Comparison of ENCODE assay signal across 16 cellular contexts in the genomic region with DNA sequence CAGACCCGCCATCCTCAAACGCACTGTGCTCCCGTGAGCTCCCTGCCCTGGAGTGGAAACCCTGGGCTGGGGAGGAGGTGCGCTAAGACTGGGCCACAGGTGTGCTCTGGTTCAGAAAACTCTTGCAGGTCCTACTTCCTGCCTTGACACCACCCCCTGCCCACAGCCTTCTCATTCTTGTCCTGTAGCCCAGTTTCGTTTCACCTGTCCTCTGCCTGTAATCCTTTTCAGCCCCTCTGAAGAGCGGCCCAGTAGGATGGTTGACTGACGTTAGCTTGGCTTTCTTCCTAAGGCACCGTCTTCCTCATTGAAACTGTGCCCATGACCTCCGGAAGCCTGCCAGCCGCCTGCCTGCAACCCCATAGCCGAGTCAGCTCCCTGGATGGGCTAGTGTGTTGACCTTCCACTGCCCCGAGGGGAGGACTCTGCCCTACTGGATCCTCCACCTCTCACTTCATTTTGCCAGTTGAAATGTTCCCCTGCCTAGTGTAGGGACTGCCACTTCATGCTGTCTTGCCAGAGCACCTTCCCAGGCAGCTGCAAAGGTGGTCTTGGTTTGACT.
"Had no signal": no experiment of that assay in that cellular context is flagged by ENCODE, and none has a peak within 500 bp of the region (broad histone marks: within the 10 kb centered on the region; RNA-seq: fewer than 3 reads in every experiment).

No MANE protein-coding gene starts in this region.

- H3K9me3 ChIP-seq: esophagus muscularis mucosa, lower lobe of right lung, tibial nerve had no signal

- H3K4me2 ChIP-seq: hepatocyte had no signal

- H3K36me3 ChIP-seq: cardiac muscle cell, esophagus muscularis mucosa, lower lobe of right lung, tibial nerve had no signal

- H3K4me3 ChIP-seq: cardiac muscle cell, esophagus muscularis mucosa, hepatocyte, lower lobe of right lung, tibial nerve had no signal

- H3K27me3 ChIP-seq: cardiac muscle cell, esophagus muscularis mucosa, hepatocyte, tibial nerve had no signal

- DNase-seq: activated CD4-positive, CD25-positive, alpha-beta regulatory T cell treated with anti-CD3 and anti-CD28 coated beads, Interleukin-2, amount 50 U/mL, for 72 hours; activated gamma-delta T cell; activated T-cell treated with anti-CD3 and anti-CD28 coated beads, Interleukin-2, amount 50 U/mL, for 72 hours; effector memory CD4-positive, alpha-beta T cell; lower lobe of right lung; natural killer cell; stimulated activated CD4-positive, alpha-beta T cell treated with anti-CD3 and anti-CD28 coated beads, Interleukin-12 subunit alpha, Interleukin-12 subunit beta, amount 100 ng/mL, for 4 hours; stimulated activated CD4-positive, alpha-beta T cell treated with anti-CD3 and anti-CD28 coated beads, Interleukin-1b, Interleukin-23, amount 100 ng/mL, for 48 hours; stimulated activated CD8-positive, alpha-beta memory T cell treated with anti-CD3 and anti-CD28 coated beads, Interleukin-4, amount 100 ng/mL, for 48 hours; stimulated activated naive CD4-positive, alpha-beta T cell; T-helper 17 cell had no signal

- ATAC-seq: activated T-cell treated with anti-CD3 and anti-CD28 coated beads, Interleukin-2, amount 50 U/mL, for 72 hours; lower lobe of right lung; natural killer cell; T-helper 17 cell had no signal

- H3K27ac ChIP-seq: cardiac muscle cell, esophagus muscularis mucosa, hepatocyte, lower lobe of right lung, tibial nerve, VCaP had no signal

- H2AFZ ChIP-seq: hepatocyte had no signal
